ENCODE assay signal across 28 cellular contexts in the genomic region with DNA sequence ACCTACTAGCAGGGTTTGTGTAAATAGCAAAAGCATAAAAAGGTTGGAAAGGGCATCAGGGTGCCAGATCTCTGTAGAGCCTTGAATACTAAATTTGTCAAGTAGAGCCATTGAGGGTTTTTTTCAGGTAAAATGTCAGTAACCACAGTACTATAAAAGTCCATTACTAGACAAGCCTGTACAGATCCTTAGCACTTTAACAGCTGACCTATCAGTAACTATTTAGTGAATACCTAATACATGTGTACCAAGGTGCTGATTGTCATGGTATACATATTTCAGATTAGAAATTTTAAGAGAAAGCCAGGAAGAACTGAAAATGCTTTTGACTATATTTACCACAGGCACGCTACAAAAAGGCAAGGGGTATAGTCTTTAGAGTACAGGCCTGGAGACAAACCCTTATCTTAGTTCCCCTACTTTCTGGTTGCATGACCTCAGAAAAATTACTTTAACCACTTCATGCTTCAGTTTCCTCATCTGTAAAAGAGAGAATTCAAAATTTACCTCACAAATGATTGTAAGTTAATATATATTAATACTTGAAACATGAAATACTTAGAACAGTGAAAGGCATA. TPM values are rescaled to one million over a fixed set of nuclear protein-coding genes. Genes with fewer than 3 reads are reported as not detected.
DNase-seq lines count a peak whose midpoint lies in the region; ATAC-seq and TF ChIP-seq lines count a peak whose summit lies in the region.
"Had no signal": no experiment of that assay in that cellular context is flagged by ENCODE, and none has a peak within 500 bp of the region (broad histone marks: within the 10 kb centered on the region; RNA-seq: fewer than 3 reads in every experiment).

No MANE protein-coding gene starts in this region.

- 83% methylated on average over 1 of the region's 1 CpG for WGBS in hepatocyte (ENCODE audit: low lambda C conversion rate, missing lambda C conversion rate)

- no peaks in the 10 kb centered on the region for H3K36me3 ChIP-seq in hepatocyte (replicated peaks; ENCODE audit: insufficient read depth, low read depth)
- H3K36me3 ChIP-seq: ascending aorta, BLaER1, left lung, prostate gland, SJSA1, transverse colon had no signal

- no peaks in the 10 kb centered on the region for H3K9me2 ChIP-seq in hepatocyte (replicated peaks; ENCODE audit: insufficient read depth)

- DNase-seq in GM12865 (ENCODE audit: low read depth) = peak; percentile 23
- DNase-seq in activated T-cell treated with anti-CD3 and anti-CD28 coated beads, Interleukin-2, amount 50 U/mL, for 1 hour = no peak
- DNase-seq in left lobe of liver (ENCODE audit: low spot score) = no peak
- DNase-seq in hepatocyte (ENCODE audit: low spot score) = no peak
- DNase-seq: activated CD4-positive, CD25-positive, alpha-beta regulatory T cell; activated CD8-positive, alpha-beta T cell treated with anti-CD3 and anti-CD28 coated beads for 36 hours; activated naive CD4-positive, alpha-beta T cell treated with anti-CD3 and anti-CD28 coated beads, Interleukin-2, amount 10 ng/mL, durations not matched to agents 7 days and 5 days; activated T-cell treated with anti-CD3 and anti-CD28 coated beads, Interleukin-2, amount 50 U/mL, for 24 hours; EL; HCEC 1CT; left lung; NCI-H82; PC-9; stimulated activated CD4-positive, alpha-beta T cell treated with anti-CD3 and anti-CD28 coated beads, Interleukin-4, amount 100 ng/mL, for 1 hour; stimulated activated naive CD8-positive, alpha-beta T cell treated with anti-CD3 and anti-CD28 coated beads, Interleukin-15, amount 100 ng/mL, for 72 hours; transverse colon had no signal

- TF ChIP-seq CTCF in GM12865 (IDR thresholded peaks at IDR 0.05; ENCODE audit: insufficient read depth, low read depth, low read length, missing control alignments) (no peak), hepatocyte (IDR thresholded peaks at IDR 0.05; ENCODE audit: poor library complexity) (no peak)

- no peaks in the 10 kb centered on the region for H3K79me2 ChIP-seq in hepatocyte

- H3K4me1 ChIP-seq in hepatocyte (ENCODE audit: insufficient read depth) = no peaks in the 10 kb centered on the region
- H3K4me1 ChIP-seq: ascending aorta, BLaER1, left lung, prostate gland, SJSA1, transverse colon had no signal

- no peak overlapping the region for H3K4me2 ChIP-seq in hepatocyte
- H3K4me2 ChIP-seq: BLaER1, PC-9 had no signal

- no peaks in the 10 kb centered on the region for H3K9me3 ChIP-seq in hepatocyte (ENCODE audit: low read depth)
- H3K9me3 ChIP-seq: ascending aorta, BLaER1, left lung, prostate gland, SJSA1, transverse colon had no signal

- H4K20me1 ChIP-seq in hepatocyte (ENCODE audit: insufficient read depth, poor library complexity, severe bottlenecking) = no peaks in the 10 kb centered on the region
- H4K20me1 ChIP-seq: BLaER1 had no signal

- H3K27me3 ChIP-seq in hepatocyte = no peaks in the 10 kb centered on the region
- H3K27me3 ChIP-seq: ascending aorta, BLaER1, left lung, SJSA1, transverse colon had no signal

- ATAC-seq in GM19395 (IDR thresholded peaks at IDR 0.05; ENCODE audit: unreplicated experiment) (peak; percentile 58), HG02870 (IDR thresholded peaks at IDR 0.05; ENCODE audit: unreplicated experiment) (peak; percentile 86), HG03521 (IDR thresholded peaks at IDR 0.05; ENCODE audit: unreplicated experiment) (peak; percentile 58), left lobe of liver (no peak), HG03025 (IDR thresholded peaks at IDR 0.05; ENCODE audit: low FRiP score, unreplicated experiment) (no peak)
- ATAC-seq: activated CD8-positive, alpha-beta T cell treated with anti-CD3 and anti-CD28 coated beads for 36 hours; K562; left lung; stimulated activated naive CD8-positive, alpha-beta T cell treated with anti-CD3 and anti-CD28 coated beads, Interleukin-15, amount 100 ng/mL, for 72 hours had no signal

- no peak overlapping the region for H3K4me3 ChIP-seq in GM12865 (ENCODE audit: low read depth, low read length)
- H3K4me3 ChIP-seq in hepatocyte = no peak overlapping the region
- H3K4me3 ChIP-seq: ascending aorta, BLaER1, K562, left lung, PC-9, prostate gland, SJSA1, transverse colon had no signal

- H2AFZ ChIP-seq in hepatocyte = no peak overlapping the region
- H2AFZ ChIP-seq: PC-9 had no signal

- H3K27ac ChIP-seq in hepatocyte = no peak overlapping the region
- H3K27ac ChIP-seq: ascending aorta, BLaER1, left lung, PC-9, prostate gland, SJSA1, transverse colon had no signal

RNA-seq across cellular contexts. Expression of gene RAB38, which starts 57.9 kb away (rescaled TPM):
- total RNA-seq in left lobe of liver = 0.28 TPM
- total RNA-seq in hepatocyte = 13.8 and 14.6 TPM in 2 replicates
- polyA plus RNA-seq in hepatocyte = 8.5 and 14.8 TPM in 2 replicates
- total RNA-seq: A172, ascending aorta, chondrocyte, SJSA1 had no signal
- polyA plus RNA-seq: neural cell had no signal

Comparison
In these comparisons a context has a peak if more than half of its experiments do, and no peak if none do; other contexts are left out.
1. ATAC-seq: peak in GM19395 (single experiment), HG02870 (single experiment) and HG03521 (single experiment); none in left lobe of liver (single experiment) and HG03025 (single experiment).
2. RNA of gene RAB38, which starts 57.9 kb away (total RNA-seq): 13.8 to 14.6 TPM in hepatocyte; 0.28 TPM in left lobe of liver (single experiment); every median in the first group is over 10 times any median in the second.